In the genomic region with DNA sequence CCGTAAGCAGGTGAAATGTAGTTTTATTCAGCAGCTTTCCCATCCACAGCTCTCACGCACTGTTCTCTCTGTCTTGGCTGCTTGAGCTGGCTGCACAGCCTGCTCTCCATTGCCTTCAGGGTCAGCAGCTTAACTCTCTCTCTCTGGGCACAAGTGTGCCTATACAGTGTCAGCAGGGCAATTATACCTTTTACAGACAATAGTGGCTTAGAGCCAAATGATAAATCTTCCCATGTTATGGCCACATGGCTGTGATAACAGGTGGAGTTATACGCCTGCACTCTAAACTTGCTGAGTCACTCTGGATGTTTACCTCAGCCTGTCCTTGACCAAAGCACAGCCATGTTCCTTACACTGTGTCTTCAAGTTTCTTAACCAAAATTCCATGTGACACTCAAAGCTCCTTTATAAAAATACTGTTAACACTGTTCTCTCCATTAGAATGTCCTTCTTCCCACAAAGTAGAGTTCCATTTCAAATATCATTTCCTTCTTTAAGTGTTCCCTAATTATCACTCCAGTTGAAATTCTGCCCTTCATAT, we compare ENCODE assay signal across 25 cellular contexts. TPM values are rescaled to one million over a fixed set of nuclear protein-coding genes. Genes with fewer than 3 reads are reported as not detected.
DNase-seq lines count a peak whose midpoint lies in the region; ATAC-seq and TF ChIP-seq lines count a peak whose summit lies in the region.
"Had no signal": no experiment of that assay in that cellular context is flagged by ENCODE, and none has a peak within 500 bp of the region (broad histone marks: within the 10 kb centered on the region; RNA-seq: fewer than 3 reads in every experiment).

No MANE protein-coding gene starts in this region.

- H3K36me3 ChIP-seq in OCI-LY7 (ENCODE audit: insufficient read depth, low read length) (no peaks in the 10 kb centered on the region), endodermal cell (ENCODE audit: control insufficient read depth, insufficient read depth, low read length) (no peaks in the 10 kb centered on the region), SJCRH30 (no peaks in the 10 kb centered on the region)
- H3K36me3 ChIP-seq: BLaER1 treated with 17β-estradiol and CSF1 and Interleukin-3, amounts not matched to agents 10 nM and 100 nM had no signal

- H3K4me3 ChIP-seq in OCI-LY7 (ENCODE audit: low read depth, low read length, poor library complexity, severe bottlenecking) (no peak overlapping the region), endodermal cell (ENCODE audit: low read length) (no peak overlapping the region), SJCRH30 (no peak overlapping the region)
- H3K4me3 ChIP-seq: BLaER1 treated with 17β-estradiol and CSF1 and Interleukin-3, amounts not matched to agents 10 nM and 100 nM; GM12878; PC-9 had no signal

- H3K9me2 ChIP-seq in OCI-LY7 (ENCODE audit: insufficient read depth, low read length): no peaks in the 10 kb centered on the region

- POLR2A ChIA-PET in OCI-LY7 (lab: Charles Lee): interaction anchor here (0.7 kb wide), 1 partner anchor 24 kb away, joined by 3 read pairs; no protein-coding TSS in a partner anchor
- POLR2A ChIA-PET in T-cell (lab: Charles Lee): no interaction called here

- 96 to 100% methylated on average over 1 to 3 of the region's 3 CpGs for WGBS in endodermal cell (ENCODE audit: insufficient coverage in 1 of 2, insufficient read length in 1 of 2), 2 experiments

- no peaks in the 10 kb centered on the region for H4K20me1 ChIP-seq in OCI-LY7 (ENCODE audit: insufficient read depth, low read length)
- H4K20me1 ChIP-seq: BLaER1 treated with 17β-estradiol and CSF1 and Interleukin-3, amounts not matched to agents 10 nM and 100 nM had no signal

- no peaks in the 10 kb centered on the region for H3K27me3 ChIP-seq in endodermal cell (ENCODE audit: control insufficient read depth, insufficient read depth, low read length, poor library complexity, severe bottlenecking)
- no peaks in the 10 kb centered on the region for H3K27me3 ChIP-seq in SJCRH30
- H3K27me3 ChIP-seq: BLaER1 treated with 17β-estradiol and CSF1 and Interleukin-3, amounts not matched to agents 10 nM and 100 nM had no signal

- intact Hi-C loops in OCI-LY7 (cut with micrococcal nuclease; ENCODE audit: unreplicated experiment): no loop called here

- DNase-seq in NCI-H82 (lab: John Stamatoyannopoulos, UW): peak; percentile 16
- DNase-seq in NCI-H82 treated with DMSO at 0.1 percent for 48 hours (lab: John Stamatoyannopoulos, UW; ENCODE audit: unreplicated experiment): no peak
- DNase-seq in OCI-LY7 (ENCODE audit: low spot score): peak; percentile 2
- peak; percentile 34 for DNase-seq in endodermal cell
- DNase-seq in T-cell: no peak
- DNase-seq in SJCRH30: no peak
- DNase-seq in NCI-H128 (lab: John Stamatoyannopoulos, UW; ENCODE audit: unreplicated experiment): no peak
- DNase-seq: AML-193; CD4-positive, alpha-beta T cell; GOT3; Kasumi-1; NCI-H1092 treated with DMSO at 0.1 percent for 48 hours; NCI-H1436 treated with DMSO at 0.1 percent for 48 hours; NCI-H187 treated with DMSO at 0.1 percent for 48 hours; NCI-H2107; NCI-H526 treated with DMSO at 0.1 percent for 48 hours; NK-92 treated with Interleukin-12 subunit alpha and Interleukin-12 subunit beta, amount 100 ng/mL, for 24 hours; PC-9 had no signal

- no peaks in the 10 kb centered on the region for H3K79me2 ChIP-seq in OCI-LY7 (ENCODE audit: insufficient read depth, low read depth, low read length)

- no peak overlapping the region for H3K27ac Mint-ChIP-seq in endodermal cell
- H3K27ac Mint-ChIP-seq in T-cell: no peak overlapping the region
- H3K27ac Mint-ChIP-seq: CD4-positive, alpha-beta T cell had no signal

- H3K9ac ChIP-seq in endodermal cell (ENCODE audit: extremely low read depth, low read length, poor library complexity, severe bottlenecking): no peak overlapping the region
- H3K9ac ChIP-seq: BLaER1 treated with 17β-estradiol and CSF1 and Interleukin-3, amounts not matched to agents 10 nM and 100 nM had no signal

- H3K4me3 Mint-ChIP-seq in endodermal cell (no peak overlapping the region), T-cell (no peak overlapping the region)
- H3K4me3 Mint-ChIP-seq: CD4-positive, alpha-beta T cell had no signal

- H3K36me3 Mint-ChIP-seq in endodermal cell (ENCODE audit: low read depth) (peaks cover 9% of the 10 kb centered on the region), T-cell (no peaks in the 10 kb centered on the region)

- no peak overlapping the region for H3K27ac ChIP-seq in OCI-LY7 (ENCODE audit: low read depth, low read length, poor library complexity, severe bottlenecking)
- H3K27ac ChIP-seq in endodermal cell (ENCODE audit: low read depth, low read length): no peak overlapping the region
- H3K27ac ChIP-seq in SJCRH30: no peak overlapping the region
- H3K27ac ChIP-seq: BLaER1 treated with 17β-estradiol and CSF1 and Interleukin-3, amounts not matched to agents 10 nM and 100 nM; PC-9 had no signal

- H3K4me1 Mint-ChIP-seq in endodermal cell (peaks cover 6% of the 10 kb centered on the region), T-cell (no peaks in the 10 kb centered on the region)

- no TSS peak for BruUV-seq in OCI-LY7 (replicated peaks; lab: Mats Ljungman, UMichigan)

- H3K9me3 ChIP-seq in OCI-LY7 (ENCODE audit: low read length) (peaks cover 6% of the 10 kb centered on the region; the same call in 1 of the 2 replicates), endodermal cell (ENCODE audit: control insufficient read depth, low read length) (peaks cover 7% of the 10 kb centered on the region), SJCRH30 (replicated peaks) (no peaks in the 10 kb centered on the region)

- no peaks in the 10 kb centered on the region for H3K27me3 Mint-ChIP-seq in endodermal cell (ENCODE audit: insufficient read depth)
- no peaks in the 10 kb centered on the region for H3K27me3 Mint-ChIP-seq in T-cell
- H3K27me3 Mint-ChIP-seq: CD4-positive, alpha-beta T cell had no signal

- TF ChIP-seq CTCF in OCI-LY7 (conservative IDR thresholded peaks at IDR 0.05; ENCODE audit: low read length): no peak
- TF ChIP-seq CTCF in endodermal cell (conservative IDR thresholded peaks at IDR 0.05): no peak

- H3K4me1 ChIP-seq in OCI-LY7 (ENCODE audit: insufficient read depth, low read length, poor library complexity, severe bottlenecking) (no peaks in the 10 kb centered on the region), endodermal cell (ENCODE audit: control insufficient read depth, insufficient read depth, low read length) (no peaks in the 10 kb centered on the region), SJCRH30 (no peaks in the 10 kb centered on the region)
- H3K4me1 ChIP-seq: BLaER1 treated with 17β-estradiol and CSF1 and Interleukin-3, amounts not matched to agents 10 nM and 100 nM had no signal

- H3K9me3 Mint-ChIP-seq in endodermal cell (peaks cover 13% of the 10 kb centered on the region), T-cell (peaks cover 6 to 22% (median 11%) of the 10 kb centered on the region in 3 donors)

- H2AFZ ChIP-seq in OCI-LY7 (ENCODE audit: low read length): no peak overlapping the region
- H2AFZ ChIP-seq: PC-9 had no signal

- no peak for ATAC-seq in T-cell (replicated peaks in 1 of 4)
- ATAC-seq: GM12878, HCT116, Right ventricle myocardium inferior had no signal

- CTCF ChIA-PET in OCI-LY7 (lab: Charles Lee; ENCODE audit: unreplicated experiment) (no interaction called here), T-cell (lab: Charles Lee) (no interaction called here)

- no peak overlapping the region for H3K4me2 ChIP-seq in OCI-LY7 (ENCODE audit: low read length)
- H3K4me2 ChIP-seq: BLaER1 treated with 17β-estradiol and CSF1 and Interleukin-3, amounts not matched to agents 10 nM and 100 nM; PC-9 had no signal

RNA-seq across cellular contexts. Expression of a gene that starts 6.1 kb away (rescaled TPM):
- not detected in 2 replicates for total RNA-seq in OCI-LY7 (2014; rRNA removed; shearing (Covaris generic))
- total RNA-seq in OCI-LY7 (2022): not detected in 2 replicates
- total RNA-seq in endodermal cell: under 1 TPM in 1 of 2 donors, not detected in 1; 0.86 TPM
- polyA plus RNA-seq in endodermal cell (2013, experiment 1 of 2): not detected
- not detected for polyA plus RNA-seq in endodermal cell (2013, experiment 2 of 2)
- not detected for total RNA-seq in T-cell
- not detected in 2 replicates for total RNA-seq in SJCRH30 (2014; rRNA removed; shearing (Covaris generic))
- total RNA-seq: CD4-positive, alpha-beta T cell; GM12878; RPMI7951; T-helper 1 cell treated with Interleukin-12 subunit alpha and Interleukin-12 subunit beta and Interleukin-4 antibody, amounts not matched to agents 30 ng/mL and 1 ng/mL, for 36 hours had no signal

RNA-seq across cellular contexts. Expression of a gene that starts 9.9 kb away (rescaled TPM):
- total RNA-seq in OCI-LY7 (2014; rRNA removed; shearing (Covaris generic)): not detected in 2 replicates
- total RNA-seq in OCI-LY7 (2022): not detected in 2 replicates
- under 1 TPM in 1 of 2 donors, not detected in 1; 0.95 TPM for total RNA-seq in endodermal cell
- polyA plus RNA-seq in endodermal cell (2013, experiment 1 of 2): not detected
- polyA plus RNA-seq in endodermal cell (2013, experiment 2 of 2): not detected
- total RNA-seq in T-cell: not detected
- total RNA-seq in SJCRH30 (2014; rRNA removed; shearing (Covaris generic)): not detected in 2 replicates
- total RNA-seq: CD4-positive, alpha-beta T cell; M059J; RPMI7951; T-helper 1 cell treated with Interleukin-12 subunit alpha and Interleukin-12 subunit beta and Interleukin-4 antibody, amounts not matched to agents 30 ng/mL and 1 ng/mL, for 36 hours had no signal

Comparison
In these comparisons a context has a peak if more than half of its experiments do, and no peak if none do; other contexts are left out.
1. DNase-seq: peak in NCI-H82 (single experiment), OCI-LY7 (single experiment) and endodermal cell (single experiment); none in NCI-H82 treated with DMSO at 0.1 percent for 48 hours (single experiment), T-cell (0 of 34), SJCRH30 (0 of 2) and NCI-H128 (single experiment).